1 cellular context compared by ENCODE assay signal in the genomic region with DNA sequence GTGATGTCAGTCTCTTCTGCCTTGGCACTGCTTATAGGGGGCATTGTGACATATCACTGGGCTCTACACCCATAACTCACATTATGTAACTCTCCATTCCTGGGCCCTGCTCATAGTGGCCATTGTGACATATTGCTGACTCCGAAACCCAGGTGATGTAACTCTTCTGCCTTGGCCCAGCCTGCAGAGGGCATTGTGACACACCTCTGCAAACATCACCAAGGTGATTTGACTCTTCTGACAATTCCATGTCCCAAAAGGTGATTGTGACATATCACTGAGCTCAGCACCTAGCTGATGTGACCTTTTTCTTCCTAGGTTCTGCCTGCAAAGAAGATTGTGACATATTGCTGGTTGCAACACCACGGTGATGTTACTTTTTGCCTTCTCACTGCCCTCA.
TF ChIP-seq lines count a peak whose summit lies in the region.

No MANE protein-coding gene starts in this region.

TF ChIP-seq in HepG2, 621 proteins besides CTCF, POLR2A, EP300 and RAD21 (continued from another document and continues in another):
- TF ChIP-seq REXO4 (CRISPR knock-in tag; IDR thresholded peaks at IDR 0.05; ENCODE audit: borderline replicate concordance) (no peak), SMAD9 (CRISPR knock-in tag; IDR thresholded peaks at IDR 0.05) (no peak), ZNF136 (CRISPR knock-in tag; IDR thresholded peaks at IDR 0.05; ENCODE audit: low read depth) (no peak), CEBPG (CRISPR knock-in tag; IDR thresholded peaks at IDR 0.05) (peak; percentile 75), ZC3H4 (CRISPR knock-in tag; IDR thresholded peaks at IDR 0.05; ENCODE audit: borderline replicate concordance) (no peak), ZNF274 (CRISPR knock-in tag; IDR thresholded peaks at IDR 0.05) (no peak), CEBPB (IDR thresholded peaks at IDR 0.05; ENCODE audit: borderline replicate concordance, low read depth, low read length) (peak; percentile 94), ZNF12 (CRISPR knock-in tag; IDR thresholded peaks at IDR 0.05) (peak; percentile 17; the same call in 1 of the 2 replicates), ZNF75D (CRISPR knock-in tag; IDR thresholded peaks at IDR 0.05; ENCODE audit: borderline replicate concordance) (no peak), ZBTB21 (CRISPR knock-in tag; IDR thresholded peaks at IDR 0.05) (no peak), ASH2L (IDR thresholded peaks at IDR 0.05; ENCODE audit: insufficient read length, low read depth, low read length) (no peak), NR2C2 (CRISPR knock-in tag; IDR thresholded peaks at IDR 0.05; ENCODE audit: borderline replicate concordance) (no peak), STAT5B (CRISPR knock-in tag; IDR thresholded peaks at IDR 0.05) (no peak), GTF3A (CRISPR knock-in tag; conservative IDR thresholded peaks at IDR 0.05) (no peak), HNF4G (IDR thresholded peaks at IDR 0.05; ENCODE audit: borderline replicate concordance, low read depth, low read length) (no peak), HNF4G (CRISPR knock-in tag; IDR thresholded peaks at IDR 0.05; ENCODE audit: borderline replicate concordance, low read depth) (no peak), SPEN (CRISPR knock-in tag; IDR thresholded peaks at IDR 0.05; ENCODE audit: low read depth) (no peak), ZNF484 (CRISPR knock-in tag; IDR thresholded peaks at IDR 0.05; ENCODE audit: borderline replicate concordance, low read depth) (no peak), ARNT (IDR thresholded peaks at IDR 0.05) (no peak), ZKSCAN8 (CRISPR knock-in tag; IDR thresholded peaks at IDR 0.05; ENCODE audit: borderline replicate concordance) (no peak), KLF16 (CRISPR knock-in tag; IDR thresholded peaks at IDR 0.05) (no peak), LCORL (IDR thresholded peaks at IDR 0.05) (no peak), LCORL (CRISPR knock-in tag; IDR thresholded peaks at IDR 0.05) (no peak), ZNF781 (CRISPR knock-in tag; IDR thresholded peaks at IDR 0.05; ENCODE audit: borderline replicate concordance, not compliant biosample characterization) (no peak), SRSF1 (optimal IDR thresholded peaks at IDR 0.05; ENCODE audit: low read depth, low read length) (no peak), JDP2 (CRISPR knock-in tag; IDR thresholded peaks at IDR 0.05; ENCODE audit: borderline replicate concordance) (no peak), REL (CRISPR knock-in tag; conservative IDR thresholded peaks at IDR 0.05) (no peak), GATA4 (IDR thresholded peaks at IDR 0.05; ENCODE audit: borderline replicate concordance, low read depth) (no peak), ZFP36 (IDR thresholded peaks at IDR 0.05; ENCODE audit: borderline replicate concordance, low read depth, low read length, partially characterized antibody) (no peak), NCOA1 (CRISPR knock-in tag; IDR thresholded peaks at IDR 0.05) (no peak), BHLHE40 (IDR thresholded peaks at IDR 0.05; ENCODE audit: low read length) (no peak), ZNF549 (CRISPR knock-in tag; IDR thresholded peaks at IDR 0.05) (no peak), ZSCAN22 (CRISPR knock-in tag; IDR thresholded peaks at IDR 0.05) (no peak), ZNF451 (CRISPR knock-in tag; IDR thresholded peaks at IDR 0.05) (no peak), TBP (CRISPR knock-in tag; IDR thresholded peaks at IDR 0.05) (no peak), KDM2A (CRISPR knock-in tag; IDR thresholded peaks at IDR 0.05; ENCODE audit: borderline replicate concordance, low read depth) (0 out of 2 replicates have a peak, but pooled peaks have one; percentile 32), SMC3 (IDR thresholded peaks at IDR 0.05; ENCODE audit: low read length) (peak; percentile 21; the same call in 1 of the 2 replicates)
- TF ChIP-seq, protein P1, sequence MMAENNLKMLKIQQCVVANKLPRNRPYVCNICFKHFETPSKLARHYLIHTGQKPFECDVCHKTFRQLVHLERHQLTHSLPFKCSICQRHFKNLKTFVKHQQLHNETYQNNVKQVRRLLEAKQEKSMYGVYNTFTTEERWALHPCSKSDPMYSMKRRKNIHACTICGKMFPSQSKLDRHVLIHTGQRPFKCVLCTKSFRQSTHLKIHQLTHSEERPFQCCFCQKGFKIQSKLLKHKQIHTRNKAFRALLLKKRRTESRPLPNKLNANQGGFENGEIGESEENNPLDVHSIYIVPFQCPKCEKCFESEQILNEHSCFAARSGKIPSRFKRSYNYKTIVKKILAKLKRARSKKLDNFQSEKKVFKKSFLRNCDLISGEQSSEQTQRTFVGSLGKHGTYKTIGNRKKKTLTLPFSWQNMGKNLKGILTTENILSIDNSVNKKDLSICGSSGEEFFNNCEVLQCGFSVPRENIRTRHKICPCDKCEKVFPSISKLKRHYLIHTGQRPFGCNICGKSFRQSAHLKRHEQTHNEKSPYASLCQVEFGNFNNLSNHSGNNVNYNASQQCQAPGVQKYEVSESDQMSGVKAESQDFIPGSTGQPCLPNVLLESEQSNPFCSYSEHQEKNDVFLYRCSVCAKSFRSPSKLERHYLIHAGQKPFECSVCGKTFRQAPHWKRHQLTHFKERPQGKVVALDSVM (CRISPR knock-in tag; IDR thresholded peaks at IDR 0.05) = no peak
- TF ChIP-seq, protein P2, sequence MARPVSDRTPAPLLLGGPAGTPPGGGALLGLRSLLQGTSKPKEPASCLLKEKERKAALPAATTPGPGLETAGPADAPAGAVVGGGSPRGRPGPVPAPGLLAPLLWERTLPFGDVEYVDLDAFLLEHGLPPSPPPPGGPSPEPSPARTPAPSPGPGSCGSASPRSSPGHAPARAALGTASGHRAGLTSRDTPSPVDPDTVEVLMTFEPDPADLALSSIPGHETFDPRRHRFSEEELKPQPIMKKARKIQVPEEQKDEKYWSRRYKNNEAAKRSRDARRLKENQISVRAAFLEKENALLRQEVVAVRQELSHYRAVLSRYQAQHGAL (CRISPR knock-in tag; IDR thresholded peaks at IDR 0.05; ENCODE audit: not compliant biosample characterization) = no peak
- TF ChIP-seq, protein P3, sequence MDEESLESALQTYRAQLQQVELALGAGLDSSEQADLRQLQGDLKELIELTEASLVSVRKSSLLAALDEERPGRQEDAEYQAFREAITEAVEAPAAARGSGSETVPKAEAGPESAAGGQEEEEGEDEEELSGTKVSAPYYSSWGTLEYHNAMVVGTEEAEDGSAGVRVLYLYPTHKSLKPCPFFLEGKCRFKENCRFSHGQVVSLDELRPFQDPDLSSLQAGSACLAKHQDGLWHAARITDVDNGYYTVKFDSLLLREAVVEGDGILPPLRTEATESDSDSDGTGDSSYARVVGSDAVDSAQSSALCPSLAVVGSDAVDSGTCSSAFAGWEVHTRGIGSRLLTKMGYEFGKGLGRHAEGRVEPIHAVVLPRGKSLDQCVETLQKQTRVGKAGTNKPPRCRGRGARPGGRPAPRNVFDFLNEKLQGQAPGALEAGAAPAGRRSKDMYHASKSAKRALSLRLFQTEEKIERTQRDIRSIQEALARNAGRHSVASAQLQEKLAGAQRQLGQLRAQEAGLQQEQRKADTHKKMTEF (CRISPR knock-in tag; IDR thresholded peaks at IDR 0.05) = no peak
- TF ChIP-seq, protein P4, sequence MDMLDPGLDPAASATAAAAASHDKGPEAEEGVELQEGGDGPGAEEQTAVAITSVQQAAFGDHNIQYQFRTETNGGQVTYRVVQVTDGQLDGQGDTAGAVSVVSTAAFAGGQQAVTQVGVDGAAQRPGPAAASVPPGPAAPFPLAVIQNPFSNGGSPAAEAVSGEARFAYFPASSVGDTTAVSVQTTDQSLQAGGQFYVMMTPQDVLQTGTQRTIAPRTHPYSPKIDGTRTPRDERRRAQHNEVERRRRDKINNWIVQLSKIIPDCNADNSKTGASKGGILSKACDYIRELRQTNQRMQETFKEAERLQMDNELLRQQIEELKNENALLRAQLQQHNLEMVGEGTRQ (IDR thresholded peaks at IDR 0.05; ENCODE audit: low read depth, low read length) = no peak
- TF ChIP-seq, protein P4 (CRISPR knock-in tag; IDR thresholded peaks at IDR 0.05; ENCODE audit: borderline replicate concordance) = no peak
- TF ChIP-seq, protein P5, sequence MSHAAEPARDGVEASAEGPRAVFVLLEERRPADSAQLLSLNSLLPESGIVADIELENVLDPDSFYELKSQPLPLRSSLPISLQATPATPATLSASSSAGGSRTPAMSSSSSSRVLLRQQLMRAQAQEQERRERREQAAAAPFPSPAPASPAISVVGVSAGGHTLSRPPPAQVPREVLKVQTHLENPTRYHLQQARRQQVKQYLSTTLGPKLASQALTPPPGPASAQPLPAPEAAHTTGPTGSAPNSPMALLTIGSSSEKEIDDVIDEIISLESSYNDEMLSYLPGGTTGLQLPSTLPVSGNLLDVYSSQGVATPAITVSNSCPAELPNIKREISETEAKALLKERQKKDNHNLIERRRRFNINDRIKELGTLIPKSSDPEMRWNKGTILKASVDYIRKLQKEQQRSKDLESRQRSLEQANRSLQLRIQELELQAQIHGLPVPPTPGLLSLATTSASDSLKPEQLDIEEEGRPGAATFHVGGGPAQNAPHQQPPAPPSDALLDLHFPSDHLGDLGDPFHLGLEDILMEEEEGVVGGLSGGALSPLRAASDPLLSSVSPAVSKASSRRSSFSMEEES (CRISPR knock-in tag; IDR thresholded peaks at IDR 0.05) = no peak
- TF ChIP-seq, protein P6, sequence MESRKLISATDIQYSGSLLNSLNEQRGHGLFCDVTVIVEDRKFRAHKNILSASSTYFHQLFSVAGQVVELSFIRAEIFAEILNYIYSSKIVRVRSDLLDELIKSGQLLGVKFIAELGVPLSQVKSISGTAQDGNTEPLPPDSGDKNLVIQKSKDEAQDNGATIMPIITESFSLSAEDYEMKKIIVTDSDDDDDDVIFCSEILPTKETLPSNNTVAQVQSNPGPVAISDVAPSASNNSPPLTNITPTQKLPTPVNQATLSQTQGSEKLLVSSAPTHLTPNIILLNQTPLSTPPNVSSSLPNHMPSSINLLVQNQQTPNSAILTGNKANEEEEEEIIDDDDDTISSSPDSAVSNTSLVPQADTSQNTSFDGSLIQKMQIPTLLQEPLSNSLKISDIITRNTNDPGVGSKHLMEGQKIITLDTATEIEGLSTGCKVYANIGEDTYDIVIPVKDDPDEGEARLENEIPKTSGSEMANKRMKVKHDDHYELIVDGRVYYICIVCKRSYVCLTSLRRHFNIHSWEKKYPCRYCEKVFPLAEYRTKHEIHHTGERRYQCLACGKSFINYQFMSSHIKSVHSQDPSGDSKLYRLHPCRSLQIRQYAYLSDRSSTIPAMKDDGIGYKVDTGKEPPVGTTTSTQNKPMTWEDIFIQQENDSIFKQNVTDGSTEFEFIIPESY (CRISPR knock-in tag; IDR thresholded peaks at IDR 0.05) = peak; percentile 31; the same call in 1 of the 2 replicates
- TF ChIP-seq, protein P7, sequence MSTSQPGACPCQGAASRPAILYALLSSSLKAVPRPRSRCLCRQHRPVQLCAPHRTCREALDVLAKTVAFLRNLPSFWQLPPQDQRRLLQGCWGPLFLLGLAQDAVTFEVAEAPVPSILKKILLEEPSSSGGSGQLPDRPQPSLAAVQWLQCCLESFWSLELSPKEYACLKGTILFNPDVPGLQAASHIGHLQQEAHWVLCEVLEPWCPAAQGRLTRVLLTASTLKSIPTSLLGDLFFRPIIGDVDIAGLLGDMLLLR (CRISPR knock-in tag; IDR thresholded peaks at IDR 0.05) = no peak
- TF ChIP-seq, protein P8, sequence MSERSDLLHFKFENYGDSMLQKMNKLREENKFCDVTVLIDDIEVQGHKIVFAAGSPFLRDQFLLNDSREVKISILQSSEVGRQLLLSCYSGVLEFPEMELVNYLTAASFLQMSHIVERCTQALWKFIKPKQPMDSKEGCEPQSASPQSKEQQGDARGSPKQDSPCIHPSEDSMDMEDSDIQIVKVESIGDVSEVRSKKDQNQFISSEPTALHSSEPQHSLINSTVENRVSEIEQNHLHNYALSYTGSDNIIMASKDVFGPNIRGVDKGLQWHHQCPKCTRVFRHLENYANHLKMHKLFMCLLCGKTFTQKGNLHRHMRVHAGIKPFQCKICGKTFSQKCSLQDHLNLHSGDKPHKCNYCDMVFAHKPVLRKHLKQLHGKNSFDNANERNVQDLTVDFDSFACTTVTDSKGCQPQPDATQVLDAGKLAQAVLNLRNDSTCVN (CRISPR knock-in tag; IDR thresholded peaks at IDR 0.05; ENCODE audit: borderline replicate concordance) = no peak
- TF ChIP-seq, protein P9, sequence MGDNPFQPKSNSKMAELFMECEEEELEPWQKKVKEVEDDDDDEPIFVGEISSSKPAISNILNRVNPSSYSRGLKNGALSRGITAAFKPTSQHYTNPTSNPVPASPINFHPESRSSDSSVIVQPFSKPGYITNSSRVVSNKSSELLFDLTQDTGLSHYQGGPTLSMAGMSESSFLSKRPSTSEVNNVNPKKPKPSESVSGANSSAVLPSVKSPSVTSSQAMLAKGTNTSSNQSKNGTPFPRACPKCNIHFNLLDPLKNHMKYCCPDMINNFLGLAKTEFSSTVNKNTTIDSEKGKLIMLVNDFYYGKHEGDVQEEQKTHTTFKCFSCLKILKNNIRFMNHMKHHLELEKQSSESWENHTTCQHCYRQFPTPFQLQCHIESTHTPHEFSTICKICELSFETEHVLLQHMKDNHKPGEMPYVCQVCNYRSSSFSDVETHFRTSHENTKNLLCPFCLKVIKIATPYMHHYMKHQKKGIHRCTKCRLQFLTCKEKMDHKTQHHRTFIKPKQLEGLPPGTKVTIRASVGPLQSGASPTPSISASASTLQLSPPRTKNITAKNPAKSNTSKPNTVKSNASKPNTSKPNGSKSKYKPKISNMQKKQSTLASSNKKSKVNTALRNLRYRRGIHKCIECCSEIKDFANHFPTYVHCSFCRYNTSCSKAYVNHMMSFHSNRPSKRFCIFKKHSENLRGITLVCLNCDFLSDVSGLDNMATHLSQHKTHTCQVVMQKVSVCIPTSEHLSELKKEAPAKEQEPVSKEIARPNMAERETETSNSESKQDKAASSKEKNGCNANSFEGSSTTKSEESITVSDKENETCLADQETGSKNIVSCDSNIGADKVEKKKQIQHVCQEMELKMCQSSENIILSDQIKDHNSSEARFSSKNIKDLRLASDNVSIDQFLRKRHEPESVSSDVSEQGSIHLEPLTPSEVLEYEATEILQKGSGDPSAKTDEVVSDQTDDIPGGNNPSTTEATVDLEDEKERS (CRISPR knock-in tag; IDR thresholded peaks at IDR 0.05) = no peak
- TF ChIP-seq, protein P10, sequence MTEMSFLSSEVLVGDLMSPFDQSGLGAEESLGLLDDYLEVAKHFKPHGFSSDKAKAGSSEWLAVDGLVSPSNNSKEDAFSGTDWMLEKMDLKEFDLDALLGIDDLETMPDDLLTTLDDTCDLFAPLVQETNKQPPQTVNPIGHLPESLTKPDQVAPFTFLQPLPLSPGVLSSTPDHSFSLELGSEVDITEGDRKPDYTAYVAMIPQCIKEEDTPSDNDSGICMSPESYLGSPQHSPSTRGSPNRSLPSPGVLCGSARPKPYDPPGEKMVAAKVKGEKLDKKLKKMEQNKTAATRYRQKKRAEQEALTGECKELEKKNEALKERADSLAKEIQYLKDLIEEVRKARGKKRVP (CRISPR knock-in tag; IDR thresholded peaks at IDR 0.05) = peak in 1 of 2 experiments; percentile 87; a peak in 2 of 4 replicates
- TF ChIP-seq, protein P11, sequence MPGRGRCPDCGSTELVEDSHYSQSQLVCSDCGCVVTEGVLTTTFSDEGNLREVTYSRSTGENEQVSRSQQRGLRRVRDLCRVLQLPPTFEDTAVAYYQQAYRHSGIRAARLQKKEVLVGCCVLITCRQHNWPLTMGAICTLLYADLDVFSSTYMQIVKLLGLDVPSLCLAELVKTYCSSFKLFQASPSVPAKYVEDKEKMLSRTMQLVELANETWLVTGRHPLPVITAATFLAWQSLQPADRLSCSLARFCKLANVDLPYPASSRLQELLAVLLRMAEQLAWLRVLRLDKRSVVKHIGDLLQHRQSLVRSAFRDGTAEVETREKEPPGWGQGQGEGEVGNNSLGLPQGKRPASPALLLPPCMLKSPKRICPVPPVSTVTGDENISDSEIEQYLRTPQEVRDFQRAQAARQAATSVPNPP (CRISPR knock-in tag; IDR thresholded peaks at IDR 0.05) = no peak
